Comparison of ENCODE assay signal across 18 cellular contexts in genomic region chr3:168036654-168037419, GRCh38. TPM values are rescaled to one million over a fixed set of nuclear protein-coding genes. Genes with fewer than 3 reads are reported as not detected.
DNase-seq lines count a peak whose midpoint lies in the region; ATAC-seq and TF ChIP-seq lines count a peak whose summit lies in the region.
"Had no signal": no experiment of that assay in that cellular context is flagged by ENCODE, and none has a peak within 500 bp of the region (broad histone marks: within the 10 kb centered on the region; RNA-seq: fewer than 3 reads in every experiment).

No MANE protein-coding gene starts in this region.

- H3K9me3 ChIP-seq in cardiac muscle cell (ENCODE audit: low read depth) (no peaks in the 10 kb centered on the region), heart right ventricle (peaks cover 0 to 4% (median 0%) of the 10 kb centered on the region in 11 donors), adipocyte (ENCODE audit: control insufficient read depth, low read length) (no peaks in the 10 kb centered on the region)
- H3K9me3 ChIP-seq: BE2C, Caco-2, HAP-1 had no signal

- POLR2A ChIA-PET in activated CD4-positive, alpha-beta T cell treated with anti-CD3 and anti-CD28 coated beads, Interleukin-2, amount 10 ng/mL, durations not matched to agents 7 days and 5 days (lab: Charles Lee): no interaction called here

- H3K36me3 Mint-ChIP-seq in activated CD4-positive, alpha-beta T cell treated with anti-CD3 and anti-CD28 coated beads, Interleukin-2, amount 10 ng/mL, durations not matched to agents 7 days and 5 days (ENCODE audit: low read depth): no peaks in the 10 kb centered on the region
- H3K36me3 Mint-ChIP-seq: CD4-positive, CD25-positive, alpha-beta regulatory T cell had no signal

- no peaks in the 10 kb centered on the region for H3K27me3 Mint-ChIP-seq in activated CD4-positive, alpha-beta T cell treated with anti-CD3 and anti-CD28 coated beads, Interleukin-2, amount 10 ng/mL, durations not matched to agents 7 days and 5 days
- H3K27me3 Mint-ChIP-seq: CD4-positive, CD25-positive, alpha-beta regulatory T cell had no signal

- peaks cover 23% of the 10 kb centered on the region for H3K4me1 ChIP-seq in cardiac muscle cell (ENCODE audit: low read depth)
- H3K4me1 ChIP-seq in heart right ventricle: peaks cover 0 to 35% (median 10%) of the 10 kb centered on the region in 9 donors
- H3K4me1 ChIP-seq in adipocyte (ENCODE audit: control insufficient read depth, insufficient read depth, low read length): peaks cover 10% of the 10 kb centered on the region
- H3K4me1 ChIP-seq: BE2C, Caco-2 had no signal

- H3K9me3 Mint-ChIP-seq in activated CD4-positive, alpha-beta T cell treated with anti-CD3 and anti-CD28 coated beads, Interleukin-2, amount 10 ng/mL, durations not matched to agents 7 days and 5 days: no peaks in the 10 kb centered on the region

- H3K36me3 ChIP-seq in cardiac muscle cell: peaks cover 38% of the 10 kb centered on the region
- H3K36me3 ChIP-seq in heart right ventricle: peaks cover 0 to 84% (median 31%) of the 10 kb centered on the region in 9 donors
- H3K36me3 ChIP-seq in adipocyte (ENCODE audit: control insufficient read depth, insufficient read depth, low read length, severe bottlenecking): peaks cover 43% of the 10 kb centered on the region

- no peak for TF ChIP-seq CTCF in cardiac muscle cell (IDR thresholded peaks at IDR 0.05; ENCODE audit: low read depth, low read length)
- TF ChIP-seq CTCF in heart right ventricle (IDR thresholded peaks at IDR 0.05): no peak

- H3K27ac ChIP-seq in cardiac muscle cell (peak overlapping the region; percentile 94), heart right ventricle (peak overlapping the region in 2 of 10 donors; percentile 2 to 13)
- H3K27ac ChIP-seq: GM23248 had no signal

- DNase-seq in cardiac muscle cell (ENCODE audit: low read depth in 1 of 2, low spot score in 1 of 2) (no peak), heart right ventricle (no peak), adipocyte (ENCODE audit: low read depth) (peak; percentile 27), fibroblast of gingiva (ENCODE audit: low read depth) (peak; percentile 63), NOMO-1 treated with DMSO at 0.1 percent for 48 hours (lab: John Stamatoyannopoulos, UW; ENCODE audit: unreplicated experiment) (no peak), DMS114 treated with DMSO at 0.1 percent for 48 hours (lab: John Stamatoyannopoulos, UW; ENCODE audit: unreplicated experiment) (no peak)
- DNase-seq in activated CD4-positive, alpha-beta T cell treated with anti-CD3 and anti-CD28 coated beads, Interleukin-2, amount 10 ng/mL, durations not matched to agents 7 days and 5 days: no peak
- DNase-seq: ACHN; BE2C; C1 segment of cervical spinal cord; Caco-2; CD4-positive, CD25-positive, alpha-beta regulatory T cell; DMS53; DND-41; EL; GM23248 had no signal

- no peak overlapping the region for H3K9ac ChIP-seq in adipocyte (ENCODE audit: low read length)
- H3K9ac ChIP-seq: GM23248 had no signal

- no peaks in the 10 kb centered on the region for H3K27me3 ChIP-seq in cardiac muscle cell
- H3K27me3 ChIP-seq in heart right ventricle: no peaks in the 10 kb centered on the region
- H3K27me3 ChIP-seq in adipocyte (replicated peaks; ENCODE audit: control insufficient read depth, insufficient read depth, low read length): no peaks in the 10 kb centered on the region
- H3K27me3 ChIP-seq: BE2C had no signal

- 78 to 87% methylated on average over 6 of the region's 6 CpGs for WGBS in heart right ventricle, 2 donors

- CTCF ChIA-PET in activated CD4-positive, alpha-beta T cell treated with anti-CD3 and anti-CD28 coated beads, Interleukin-2, amount 10 ng/mL, durations not matched to agents 7 days and 5 days (lab: Charles Lee): interaction anchor here (0.6 kb wide), 1 partner anchor 16 kb away, joined by 3 read pairs; no protein-coding TSS in a partner anchor

- H3K4me3 ChIP-seq in cardiac muscle cell (no peak overlapping the region), heart right ventricle (no peak overlapping the region), adipocyte (ENCODE audit: low read length) (no peak overlapping the region)
- H3K4me3 ChIP-seq: GM12878, GM23248, HAP-1 had no signal

- no peak overlapping the region for H3K4me3 Mint-ChIP-seq in activated CD4-positive, alpha-beta T cell treated with anti-CD3 and anti-CD28 coated beads, Interleukin-2, amount 10 ng/mL, durations not matched to agents 7 days and 5 days
- H3K4me3 Mint-ChIP-seq: CD4-positive, CD25-positive, alpha-beta regulatory T cell had no signal

- ATAC-seq in heart right ventricle: no peak
- ATAC-seq: GM12878 had no signal

- no peaks in the 10 kb centered on the region for H3K4me1 Mint-ChIP-seq in activated CD4-positive, alpha-beta T cell treated with anti-CD3 and anti-CD28 coated beads, Interleukin-2, amount 10 ng/mL, durations not matched to agents 7 days and 5 days
- H3K4me1 Mint-ChIP-seq: CD4-positive, CD25-positive, alpha-beta regulatory T cell had no signal

- no peak overlapping the region for H3K27ac Mint-ChIP-seq in activated CD4-positive, alpha-beta T cell treated with anti-CD3 and anti-CD28 coated beads, Interleukin-2, amount 10 ng/mL, durations not matched to agents 7 days and 5 days
- H3K27ac Mint-ChIP-seq: CD4-positive, CD25-positive, alpha-beta regulatory T cell had no signal

- intact Hi-C loops in heart right ventricle (cut with DNase I): no loop called here

RNA-seq across cellular contexts. Expression of gene GOLIM4, which starts 58.9 kb away (rescaled TPM):
- total RNA-seq in cardiac muscle cell (149 and 210 TPM in 2 replicates), heart right ventricle (100 to 1,000 TPM in 1 of 10 donors, 10 to 100 TPM in 9; 56.6 to 103 (median 77.3) TPM)
- polyA plus RNA-seq in cardiac muscle cell (61.9 and 73.3 TPM in 2 replicates), heart right ventricle (10 to 100 TPM; 18.8 to 38.0 TPM)
- 1 to 10 TPM; 1.6 to 1.7 TPM for total RNA-seq in activated CD4-positive, alpha-beta T cell treated with anti-CD3 and anti-CD28 coated beads, Interleukin-2, amount 10 ng/mL, durations not matched to agents 7 days and 5 days
- polyA plus RNA-seq: CD4-positive, CD25-positive, alpha-beta regulatory T cell had no signal

Comparison
In these comparisons a context has a peak if more than half of its experiments do, and no peak if none do; other contexts are left out.
1. DNase-seq: peak in adipocyte (single experiment) and fibroblast of gingiva (single experiment); none in cardiac muscle cell (0 of 2), heart right ventricle (0 of 2), NOMO-1 treated with DMSO at 0.1 percent for 48 hours (single experiment), DMS114 treated with DMSO at 0.1 percent for 48 hours (single experiment) and activated CD4-positive, alpha-beta T cell treated with anti-CD3 and anti-CD28 coated beads, Interleukin-2, amount 10 ng/mL, durations not matched to agents 7 days and 5 days (single experiment).
2. RNA of gene GOLIM4, which starts 58.9 kb away (total RNA-seq): 149 to 210 TPM in cardiac muscle cell and 56.6 to 103 TPM in heart right ventricle; 1.6 to 1.7 TPM in activated CD4-positive, alpha-beta T cell treated with anti-CD3 and anti-CD28 coated beads, Interleukin-2, amount 10 ng/mL, durations not matched to agents 7 days and 5 days; every median in the first group is over 10 times any median in the second.